Comparison of ENCODE assay signal across 9 cellular contexts in the genomic region with DNA sequence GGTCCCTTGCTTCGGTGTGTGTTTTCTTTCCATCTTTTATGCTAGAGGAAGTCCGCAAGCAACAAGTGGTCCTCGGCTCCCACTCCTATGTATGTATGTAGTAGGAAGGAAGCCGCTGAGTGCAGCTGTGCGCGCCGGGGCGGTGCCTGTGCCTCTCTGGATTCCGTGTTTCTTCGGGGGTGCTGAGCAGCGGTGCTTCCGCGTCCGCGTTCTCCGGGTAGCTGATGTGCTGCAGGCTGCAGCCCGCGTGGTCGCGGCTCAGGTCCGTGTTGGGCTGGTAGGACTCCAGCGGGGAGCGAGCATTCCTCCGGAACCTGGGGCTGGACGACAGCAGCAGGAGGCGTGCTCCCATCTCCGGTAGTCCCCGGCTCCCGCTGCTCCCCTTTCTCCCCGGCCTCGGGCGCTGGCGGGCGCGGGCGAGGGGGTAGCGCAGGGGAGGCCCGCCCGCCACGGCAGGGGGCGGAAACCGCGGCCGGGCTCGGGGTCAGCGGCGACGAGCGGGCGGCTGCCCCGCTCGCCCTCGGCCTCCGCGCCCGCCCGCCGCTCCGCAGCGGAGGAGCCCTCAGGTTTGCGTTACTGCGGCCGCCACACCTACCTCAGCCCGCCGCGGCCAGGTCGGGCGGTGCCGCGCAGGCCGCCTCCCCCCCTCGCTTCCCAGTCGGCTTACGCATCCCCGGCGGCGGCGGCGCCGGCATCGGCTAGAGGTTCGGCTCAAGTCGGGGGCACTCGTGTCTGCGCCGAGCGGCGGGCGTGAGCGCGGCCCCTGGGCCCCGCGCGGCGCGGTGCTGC. TPM values are rescaled to one million over a fixed set of nuclear protein-coding genes. Genes with fewer than 3 reads are reported as not detected.
A peak's percentile ranks its signal among the peaks of the same experiment; 100 is the strongest.
DNase-seq lines count a peak whose midpoint lies in the region; ATAC-seq, FAIRE-seq and TF ChIP-seq lines count a peak whose summit lies in the region.
"Had no signal": no experiment of that assay in that cellular context is flagged by ENCODE, and none has a peak within 500 bp of the region (broad histone marks: within the 10 kb centered on the region; RNA-seq: fewer than 3 reads in every experiment).

No MANE protein-coding gene starts in this region.

- ATAC-seq in HG02763 (IDR thresholded peaks at IDR 0.05; ENCODE audit: unreplicated experiment): peak; percentile 48

- TF ChIP-seq CTCF in WI38 (IDR thresholded peaks at IDR 0.05; ENCODE audit: low read depth, low read length): no peak
- no peak for TF ChIP-seq CTCF in bronchial epithelial cell (IDR thresholded peaks at IDR 0.05; ENCODE audit: insufficient read depth, low read length, severe bottlenecking)

- H3K27me3 ChIP-seq in bronchial epithelial cell (ENCODE audit: control insufficient read depth, insufficient read depth, low read length): no peaks in the 10 kb centered on the region

- H3K36me3 ChIP-seq in bronchial epithelial cell (ENCODE audit: control insufficient read depth, insufficient read depth, low read length): no peaks in the 10 kb centered on the region

- no peak for FAIRE-seq in bronchial epithelial cell (lab: Jason Lieb, UNC)
- FAIRE-seq: A204.1 had no signal

- H3K4me3 ChIP-seq in WI38 (ENCODE audit: low read depth, low read length) (peak overlapping the region; percentile 78), bronchial epithelial cell (ENCODE audit: low read depth, low read length) (peak overlapping the region; percentile 82)

- DNase-seq in DMS 273 (lab: John Stamatoyannopoulos, UW; ENCODE audit: unreplicated experiment) (peak; percentile 96), DMS 273 treated with DMSO at 0.1 percent for 48 hours (lab: John Stamatoyannopoulos, UW) (no peak), NCI-H1417 (lab: John Stamatoyannopoulos, UW) (peak; percentile 88 to 97 (median 96)), bronchial epithelial cell (ENCODE audit: low read depth) (peak; percentile 63), kidney tubule cell (ENCODE audit: low spot score) (peak; percentile 88)
- peak; percentile 37 to 51 for DNase-seq in stimulated activated CD4-positive, alpha-beta T cell treated with anti-CD3 and anti-CD28 coated beads, Interleukin-1b, Interleukin-23, amount 100 ng/mL, for 4 hours (ENCODE audit: low read depth in 2 of 2)

RNA-seq across cellular contexts. Expression of gene C17orf67, which starts 0.5 kb away (rescaled TPM):
- total RNA-seq in bronchial epithelial cell: 0.26 and 0.64 TPM in 2 replicates

RNA-seq across cellular contexts. Expression of gene DGKE, which starts 0.7 kb away (rescaled TPM):
- total RNA-seq in bronchial epithelial cell: 5.1 and 8.4 TPM in 2 replicates
